16 cellular contexts compared by ENCODE assay signal in the genomic region with DNA sequence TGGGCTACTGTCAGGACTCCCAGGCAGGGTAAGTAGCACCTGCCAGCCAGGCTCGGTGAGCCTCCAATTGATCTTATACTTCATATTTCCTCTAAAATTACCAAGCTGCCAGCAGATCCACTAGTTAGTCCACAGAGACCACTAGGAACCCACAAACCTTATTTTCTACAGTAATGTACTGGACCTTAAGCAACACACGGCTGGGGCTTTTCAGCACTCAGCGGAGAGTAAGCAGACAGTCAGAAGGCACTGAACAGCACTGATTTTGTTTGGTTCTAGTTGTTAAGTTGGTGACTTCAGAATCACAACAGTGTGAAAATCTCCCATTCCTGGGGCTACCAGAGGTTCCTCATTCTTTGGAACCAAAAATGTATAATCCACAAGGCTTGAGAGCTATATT. TPM values are rescaled to one million over a fixed set of nuclear protein-coding genes. Genes with fewer than 3 reads are reported as not detected.
DNase-seq lines count a peak whose midpoint lies in the region; ATAC-seq and TF ChIP-seq lines count a peak whose summit lies in the region.
"Had no signal": no experiment of that assay in that cellular context is flagged by ENCODE, and none has a peak within 500 bp of the region (broad histone marks: within the 10 kb centered on the region; RNA-seq: fewer than 3 reads in every experiment).

No MANE protein-coding gene starts in this region.

- H3K27me3 Mint-ChIP-seq in activated T-helper 17 cell treated with anti-CD3 and anti-CD28 coated beads, Interleukin-2, amount 50 U/mL, for 72 hours: no peaks in the 10 kb centered on the region

- H3K4me1 ChIP-seq in A673 (ENCODE audit: insufficient read depth, low read length, poor library complexity, severe bottlenecking): peaks cover 43% of the 10 kb centered on the region
- H3K4me1 ChIP-seq in muscle layer of duodenum (ENCODE audit: control insufficient read depth in 1 of 2, insufficient read depth in 2 of 2, low read length in 2 of 2): no peaks in the 10 kb centered on the region
- H3K4me1 ChIP-seq: BE2C, SJCRH30 had no signal

- H3K4me3 ChIP-seq in A673 (ENCODE audit: low read depth, low read length, poor library complexity, severe bottlenecking): peak overlapping the region; percentile 33
- H3K4me3 ChIP-seq in muscle layer of duodenum (ENCODE audit: low read depth in 1 of 2, low read length in 2 of 2): peak overlapping the region; percentile 20 to 30
- H3K4me3 ChIP-seq: SJCRH30, smooth muscle cell had no signal

- H3K36me3 ChIP-seq in A673 (ENCODE audit: insufficient read depth, low read length, poor library complexity, severe bottlenecking): no peaks in the 10 kb centered on the region
- H3K36me3 ChIP-seq in muscle layer of duodenum (ENCODE audit: control insufficient read depth in 1 of 2, insufficient read depth in 2 of 2, low read length in 2 of 2): no peaks in the 10 kb centered on the region
- H3K36me3 ChIP-seq: BE2C, SJCRH30 had no signal

- no peaks in the 10 kb centered on the region for H3K9me3 ChIP-seq in A673 (ENCODE audit: low read depth, low read length, poor library complexity, severe bottlenecking)
- no peaks in the 10 kb centered on the region for H3K9me3 ChIP-seq in muscle layer of duodenum (ENCODE audit: control insufficient read depth in 1 of 2, low read length in 2 of 2)
- H3K9me3 ChIP-seq: BE2C, SJCRH30 had no signal

- POLR2A ChIA-PET in A673 (lab: Charles Lee; ENCODE audit: low non-redundant PET): no interaction called here

- BruUV-seq in A673 (replicated peaks; lab: Mats Ljungman, UMichigan): TSS peak; percentile 96

- H3K27ac ChIP-seq in A673 (ENCODE audit: low read depth, low read length, poor library complexity, severe bottlenecking) (peak overlapping the region; percentile 94), muscle layer of duodenum (ENCODE audit: low read length) (peak overlapping the region; percentile 56)
- H3K27ac ChIP-seq: SJCRH30 had no signal

- no peak overlapping the region for H3K27ac Mint-ChIP-seq in activated T-helper 17 cell treated with anti-CD3 and anti-CD28 coated beads, Interleukin-2, amount 50 U/mL, for 72 hours
- H3K27ac Mint-ChIP-seq: activated CD4-positive, alpha-beta memory T cell treated with anti-CD3 and anti-CD28 coated beads for 36 hours had no signal

- peak overlapping the region; percentile 1 for H3K4me3 Mint-ChIP-seq in activated T-helper 17 cell treated with anti-CD3 and anti-CD28 coated beads, Interleukin-2, amount 50 U/mL, for 72 hours
- H3K4me3 Mint-ChIP-seq: activated CD4-positive, alpha-beta memory T cell treated with anti-CD3 and anti-CD28 coated beads for 36 hours had no signal

- H3K9me3 Mint-ChIP-seq in activated T-helper 17 cell treated with anti-CD3 and anti-CD28 coated beads, Interleukin-2, amount 50 U/mL, for 72 hours: no peaks in the 10 kb centered on the region
- H3K9me3 Mint-ChIP-seq: activated CD4-positive, alpha-beta memory T cell treated with anti-CD3 and anti-CD28 coated beads for 36 hours had no signal

- TF ChIP-seq CTCF in A673 (conservative IDR thresholded peaks at IDR 0.05; ENCODE audit: low read depth, low read length): no peak

- no peak for ATAC-seq in activated T-helper 17 cell treated with anti-CD3 and anti-CD28 coated beads, Interleukin-2, amount 50 U/mL, for 72 hours (replicated peaks)
- ATAC-seq in HG03095 (IDR thresholded peaks at IDR 0.05; ENCODE audit: unreplicated experiment) (no peak), HG02759 (IDR thresholded peaks at IDR 0.05; ENCODE audit: unreplicated experiment) (no peak), GM21381 (IDR thresholded peaks at IDR 0.05; ENCODE audit: unreplicated experiment) (no peak), HG03025 (IDR thresholded peaks at IDR 0.05; ENCODE audit: low FRiP score, unreplicated experiment) (no peak)

- CTCF ChIA-PET in A673 (lab: Charles Lee): no interaction called here

- H3K4me1 Mint-ChIP-seq in activated T-helper 17 cell treated with anti-CD3 and anti-CD28 coated beads, Interleukin-2, amount 50 U/mL, for 72 hours: no peaks in the 10 kb centered on the region

- DNase-seq in A673 (ENCODE audit: low spot score) (no peak), GM03348 (ENCODE audit: low spot score) (peak; percentile 11)
- DNase-seq: activated CD4-positive, alpha-beta memory T cell treated with anti-CD3 and anti-CD28 coated beads for 36 hours; anterior cingulate cortex; BE2C; glutamatergic neuron; KG1; NCI-H187; SJCRH30 had no signal

- no peaks in the 10 kb centered on the region for H3K36me3 Mint-ChIP-seq in activated T-helper 17 cell treated with anti-CD3 and anti-CD28 coated beads, Interleukin-2, amount 50 U/mL, for 72 hours (ENCODE audit: low read depth)
- H3K36me3 Mint-ChIP-seq: activated CD4-positive, alpha-beta memory T cell treated with anti-CD3 and anti-CD28 coated beads for 36 hours had no signal

- H3K27me3 ChIP-seq in A673 (replicated peaks; ENCODE audit: insufficient read depth, low read depth, low read length, poor library complexity) (no peaks in the 10 kb centered on the region), muscle layer of duodenum (ENCODE audit: low read depth, low read length) (no peaks in the 10 kb centered on the region)

- intact Hi-C loops in A673 (cut with micrococcal nuclease; ENCODE audit: unreplicated experiment): no loop called here

RNA-seq across cellular contexts. Expression of gene MRPL57, which starts 56.1 kb away (rescaled TPM):
- total RNA-seq in A673 (2021): 53.1 and 53.3 TPM in 2 replicates
- 10 to 100 TPM; 14.7 to 23.7 TPM for total RNA-seq in activated T-helper 17 cell treated with anti-CD3 and anti-CD28 coated beads, Interleukin-2, amount 50 U/mL, for 72 hours

RNA-seq across cellular contexts. Expression of gene SKA3, which starts 56.2 kb away (rescaled TPM):
- total RNA-seq in A673 (2021): 93.3 and 109 TPM in 2 replicates
- 10 to 100 TPM; 29.5 to 48.6 TPM for total RNA-seq in activated T-helper 17 cell treated with anti-CD3 and anti-CD28 coated beads, Interleukin-2, amount 50 U/mL, for 72 hours
